31 cellular contexts compared by ENCODE assay signal in genomic region chr2:239144713-239144999, GRCh38.
"Had no signal": no experiment of that assay in that cellular context is flagged by ENCODE, and none has a peak within 500 bp of the region (broad histone marks: within the 10 kb centered on the region; RNA-seq: fewer than 3 reads in every experiment).

No MANE protein-coding gene starts in this region.

- H3K27ac Mint-ChIP-seq: activated CD4-positive, alpha-beta T cell treated with anti-CD3 and anti-CD28 coated beads, Interleukin-2, amount 10 ng/mL, durations not matched to agents 24 days and 14 days; activated naive CD4-positive, alpha-beta T cell treated with anti-CD3 and anti-CD28 coated beads for 36 hours; activated naive CD8-positive, alpha-beta T cell treated with anti-CD3 and anti-CD28 coated beads for 36 hours; activated T-helper 1 cell treated with anti-CD3 and anti-CD28 coated beads, Interleukin-12 subunit alpha, Interleukin-12 subunit beta, Interleukin-2, Interleukin-4 antibody, amounts not matched to agents 30 ng/mL and 10 ng/mL and 1 ng/mL, durations not matched to agents 14 hours and 24 hours and 36 hours; dendritic cell treated with granulocyte-macrophage colony-stimulating factor and Interleukin-4, amounts not matched to agents 40 ng/mL and 50 ng/mL, for 4 days; stimulated activated memory B cell treated with anti-CD40 and anti-IgM and Interleukin-4, amounts not matched to agents 10 μg/mL and 1 μg/mL and 100 μg/mL, for 72 hours; stimulated activated naive CD8-positive, alpha-beta T cell treated with anti-CD3 and anti-CD28 coated beads, Interleukin-15, amount 100 ng/mL, for 72 hours; type B pancreatic cell had no signal

- H3K36me3 ChIP-seq: uterus had no signal

- H3K27ac ChIP-seq: adrenal gland, ascending aorta, cardiac muscle cell, foreskin keratinocyte, lower lobe of right lung, pancreas, uterus had no signal

- H3K4me3 Mint-ChIP-seq: activated CD4-positive, alpha-beta memory T cell treated with anti-CD3 and anti-CD28 coated beads for 36 hours; activated CD4-positive, alpha-beta T cell treated with anti-CD3 and anti-CD28 coated beads, Interleukin-2, amount 10 ng/mL, durations not matched to agents 24 days and 14 days; activated naive CD4-positive, alpha-beta T cell treated with anti-CD3 and anti-CD28 coated beads for 36 hours; activated naive CD8-positive, alpha-beta T cell treated with anti-CD3 and anti-CD28 coated beads for 36 hours; activated T-helper 1 cell treated with anti-CD3 and anti-CD28 coated beads, Interleukin-12 subunit alpha, Interleukin-12 subunit beta, Interleukin-2, Interleukin-4 antibody, amounts not matched to agents 30 ng/mL and 10 ng/mL and 1 ng/mL, durations not matched to agents 14 hours and 24 hours and 36 hours; brain; dendritic cell treated with granulocyte-macrophage colony-stimulating factor and Interleukin-4, amounts not matched to agents 40 ng/mL and 50 ng/mL, for 4 days; naive thymus-derived CD8-positive, alpha-beta T cell; neural crest cell; stimulated activated memory B cell treated with anti-CD40 and anti-IgM and Interleukin-4, amounts not matched to agents 10 μg/mL and 1 μg/mL and 100 μg/mL, for 72 hours; stimulated activated naive CD8-positive, alpha-beta T cell treated with anti-CD3 and anti-CD28 coated beads, Interleukin-15, amount 100 ng/mL, for 72 hours; type B pancreatic cell had no signal

- H3K4me3 ChIP-seq: adrenal gland, ascending aorta, cardiac muscle cell, esophagus muscularis mucosa, lower lobe of right lung, pancreas, psoas muscle, smooth muscle cell, uterus had no signal

- H3K9me3 Mint-ChIP-seq: activated CD4-positive, alpha-beta memory T cell treated with anti-CD3 and anti-CD28 coated beads for 36 hours; activated CD4-positive, alpha-beta T cell treated with anti-CD3 and anti-CD28 coated beads, Interleukin-2, amount 10 ng/mL, durations not matched to agents 24 days and 14 days; activated naive CD4-positive, alpha-beta T cell treated with anti-CD3 and anti-CD28 coated beads for 36 hours; activated naive CD8-positive, alpha-beta T cell treated with anti-CD3 and anti-CD28 coated beads for 36 hours; activated T-helper 1 cell treated with anti-CD3 and anti-CD28 coated beads, Interleukin-12 subunit alpha, Interleukin-12 subunit beta, Interleukin-2, Interleukin-4 antibody, amounts not matched to agents 30 ng/mL and 10 ng/mL and 1 ng/mL, durations not matched to agents 14 hours and 24 hours and 36 hours; brain; dendritic cell treated with granulocyte-macrophage colony-stimulating factor and Interleukin-4, amounts not matched to agents 40 ng/mL and 50 ng/mL, for 4 days; neural crest cell; stimulated activated memory B cell treated with anti-CD40 and anti-IgM and Interleukin-4, amounts not matched to agents 10 μg/mL and 1 μg/mL and 100 μg/mL, for 72 hours; stimulated activated naive CD8-positive, alpha-beta T cell treated with anti-CD3 and anti-CD28 coated beads, Interleukin-15, amount 100 ng/mL, for 72 hours; type B pancreatic cell had no signal

- ATAC-seq: naive thymus-derived CD8-positive, alpha-beta T cell; stimulated activated memory B cell treated with anti-CD40 and anti-IgM and Interleukin-4, amounts not matched to agents 10 μg/mL and 1 μg/mL and 100 μg/mL, for 72 hours; stimulated activated naive CD8-positive, alpha-beta T cell treated with anti-CD3 and anti-CD28 coated beads, Interleukin-15, amount 100 ng/mL, for 72 hours had no signal

- H3K9me3 ChIP-seq: adrenal gland, ascending aorta, esophagus muscularis mucosa, lower lobe of right lung, pancreas, psoas muscle, uterus had no signal

- H3K27me3 Mint-ChIP-seq: activated CD4-positive, alpha-beta memory T cell treated with anti-CD3 and anti-CD28 coated beads for 36 hours; activated CD4-positive, alpha-beta T cell treated with anti-CD3 and anti-CD28 coated beads, Interleukin-2, amount 10 ng/mL, durations not matched to agents 24 days and 14 days; activated naive CD8-positive, alpha-beta T cell treated with anti-CD3 and anti-CD28 coated beads for 36 hours; dendritic cell treated with granulocyte-macrophage colony-stimulating factor and Interleukin-4, amounts not matched to agents 40 ng/mL and 50 ng/mL, for 4 days; naive thymus-derived CD8-positive, alpha-beta T cell; stimulated activated memory B cell treated with anti-CD40 and anti-IgM and Interleukin-4, amounts not matched to agents 10 μg/mL and 1 μg/mL and 100 μg/mL, for 72 hours; stimulated activated naive CD8-positive, alpha-beta T cell treated with anti-CD3 and anti-CD28 coated beads, Interleukin-15, amount 100 ng/mL, for 72 hours; type B pancreatic cell had no signal

- DNase-seq: activated CD4-positive, alpha-beta memory T cell treated with anti-CD3 and anti-CD28 coated beads for 36 hours; activated CD4-positive, alpha-beta T cell treated with anti-CD3 and anti-CD28 coated beads, Interleukin-2, amount 10 ng/mL, durations not matched to agents 24 days and 14 days; activated CD4-positive, CD25-positive, alpha-beta regulatory T cell treated with anti-CD3 and anti-CD28 coated beads, Interleukin-2, amount 50 U/mL, for 72 hours; activated CD8-positive, alpha-beta memory T cell treated with anti-CD3 and anti-CD28 coated beads, Interleukin-2, amount 50 U/mL, for 4 hours; activated effector memory CD4-positive, alpha-beta T cell treated with anti-CD3 and anti-CD28 coated beads, Interleukin-2, amount 50 U/mL, for 16 hours; activated naive CD4-positive, alpha-beta T cell treated with anti-CD3 and anti-CD28 coated beads for 36 hours; activated naive CD8-positive, alpha-beta T cell treated with anti-CD3 and anti-CD28 coated beads for 36 hours; activated T-cell treated with anti-CD3 and anti-CD28 coated beads, Interleukin-2, amount 50 U/mL, for 1 hour; adrenal gland; effector CD4-positive, alpha-beta T cell; foreskin keratinocyte; mesenchymal stem cell; psoas muscle; stimulated activated CD4-positive, alpha-beta T cell treated with anti-CD3 and anti-CD28 coated beads, Interleukin-1b, Interleukin-23, amount 100 ng/mL, for 48 hours; stimulated activated CD4-positive, alpha-beta T cell treated with anti-CD3 and anti-CD28 coated beads, Interleukin-4, amount 100 ng/mL, for 4 hours; stimulated activated CD8-positive, alpha-beta memory T cell treated with anti-CD3 and anti-CD28 coated beads, Interleukin-4, amount 100 ng/mL, for 48 hours; stimulated activated naive CD8-positive, alpha-beta T cell treated with anti-CD3 and anti-CD28 coated beads, Interleukin-15, amount 100 ng/mL, for 72 hours; uterus had no signal

- H3K27me3 ChIP-seq: adrenal gland, ascending aorta, cardiac muscle cell, esophagus muscularis mucosa, foreskin keratinocyte, pancreas, uterus had no signal

- H3K4me1 Mint-ChIP-seq: brain, neural crest cell had no signal

- H3K4me1 ChIP-seq: adrenal gland, foreskin keratinocyte, lower lobe of right lung, pancreas, psoas muscle, uterus had no signal

- H3K4me2 ChIP-seq: smooth muscle cell had no signal
